In genomic region chr1:198637915-198638437, GRCh38 we compare ENCODE assay signal across 15 cellular contexts. TPM values are rescaled to one million over a fixed set of nuclear protein-coding genes. Genes with fewer than 3 reads are reported as not detected.
DNase-seq lines count a peak whose midpoint lies in the region; ATAC-seq and TF ChIP-seq lines count a peak whose summit lies in the region.
"Had no signal": no experiment of that assay in that cellular context is flagged by ENCODE, and none has a peak within 500 bp of the region (broad histone marks: within the 10 kb centered on the region; RNA-seq: fewer than 3 reads in every experiment).

No MANE protein-coding gene starts in this region.

- H3K36me3 Mint-ChIP-seq in activated CD4-positive, alpha-beta T cell treated with anti-CD3 and anti-CD28 coated beads, Interleukin-2, amount 10 ng/mL, durations not matched to agents 24 days and 14 days (ENCODE audit: low read depth): peaks cover 44% of the 10 kb centered on the region
- peaks cover 24% of the 10 kb centered on the region for H3K36me3 Mint-ChIP-seq in central memory CD8-positive, alpha-beta T cell (ENCODE audit: insufficient read depth)

- peak overlapping the region; percentile 80 for H3K4me2 ChIP-seq in OCI-LY3 (ENCODE audit: low read length)
- H3K4me2 ChIP-seq: hepatocyte had no signal

- H3K4me1 Mint-ChIP-seq in activated CD4-positive, alpha-beta T cell treated with anti-CD3 and anti-CD28 coated beads, Interleukin-2, amount 10 ng/mL, durations not matched to agents 24 days and 14 days: peaks cover 51% of the 10 kb centered on the region
- peaks cover 55% of the 10 kb centered on the region for H3K4me1 Mint-ChIP-seq in central memory CD8-positive, alpha-beta T cell

- H3K27ac ChIP-seq in OCI-LY3 (ENCODE audit: low read length) (peak overlapping the region; percentile 88), spleen (peak overlapping the region; percentile 86 to 95 (median 92))
- H3K27ac ChIP-seq: hepatocyte had no signal

- no peak for TF ChIP-seq CTCF in OCI-LY3 (IDR thresholded peaks at IDR 0.05; ENCODE audit: low read depth, low read length)
- TF ChIP-seq CTCF in spleen (IDR thresholded peaks at IDR 0.05 in 8 of 11, conservative IDR thresholded peaks at IDR 0.05 in 3 of 11): no peak

- no peaks in the 10 kb centered on the region for H3K9me3 ChIP-seq in OCI-LY3 (ENCODE audit: insufficient read depth, low read length)
- H3K9me3 ChIP-seq in spleen: no peaks in the 10 kb centered on the region
- H3K9me3 ChIP-seq: tibial nerve had no signal

- H3K36me3 ChIP-seq in OCI-LY3 (replicated peaks; ENCODE audit: low read depth, low read length) (peaks cover 8% of the 10 kb centered on the region), spleen (peaks cover 0 to 7% (median 0%) of the 10 kb centered on the region in 6 donors)
- H3K36me3 ChIP-seq: tibial nerve had no signal

- H2AFZ ChIP-seq in OCI-LY3 (ENCODE audit: low read depth, low read length): peak overlapping the region; percentile 49
- H2AFZ ChIP-seq: hepatocyte had no signal

- ATAC-seq in central memory CD8-positive, alpha-beta T cell (replicated peaks; ENCODE audit: extremely low read depth, poor library complexity, severe bottlenecking): no peak
- no peak for ATAC-seq in HG03442 (IDR thresholded peaks at IDR 0.05; ENCODE audit: unreplicated experiment)

- no peaks in the 10 kb centered on the region for H3K27me3 ChIP-seq in OCI-LY3 (ENCODE audit: low read depth, low read length)
- no peaks in the 10 kb centered on the region for H3K27me3 ChIP-seq in spleen (replicated peaks in 1 of 7)
- H3K27me3 ChIP-seq: hepatocyte, tibial nerve had no signal

- H3K9me3 Mint-ChIP-seq in activated CD4-positive, alpha-beta T cell treated with anti-CD3 and anti-CD28 coated beads, Interleukin-2, amount 10 ng/mL, durations not matched to agents 24 days and 14 days: peaks cover 21% of the 10 kb centered on the region
- peaks cover 7% of the 10 kb centered on the region for H3K9me3 Mint-ChIP-seq in central memory CD8-positive, alpha-beta T cell

- peak overlapping the region; percentile 89 for H3K4me3 Mint-ChIP-seq in activated CD4-positive, alpha-beta T cell treated with anti-CD3 and anti-CD28 coated beads, Interleukin-2, amount 10 ng/mL, durations not matched to agents 24 days and 14 days
- peak overlapping the region; percentile 84 for H3K4me3 Mint-ChIP-seq in central memory CD8-positive, alpha-beta T cell

- H3K9ac ChIP-seq in OCI-LY3 (ENCODE audit: low read length): peak overlapping the region; percentile 87

- peak; percentile 54 for DNase-seq in activated CD4-positive, alpha-beta T cell treated with anti-CD3 and anti-CD28 coated beads, Interleukin-2, amount 10 ng/mL, durations not matched to agents 24 days and 14 days
- DNase-seq in activated CD4-positive, alpha-beta T cell treated with anti-CD3 and anti-CD28 coated beads, Interleukin-2, amount 50 U/mL, for 4 hours: no peak
- no peak for DNase-seq in central memory CD8-positive, alpha-beta T cell (ENCODE audit: low spot score in 2 of 2)
- no peak for DNase-seq in spleen
- no peak for DNase-seq in dermis blood vessel endothelial cell
- no peak for DNase-seq in NCI-H1092 (lab: John Stamatoyannopoulos, UW)
- DNase-seq: left ventricle myocardium superior; NCI-H1694; NCI-H510A; occipital lobe; stimulated activated CD4-positive, alpha-beta T cell treated with anti-CD3 and anti-CD28 coated beads, Interleukin-12 subunit alpha, Interleukin-12 subunit beta, amount 100 ng/mL, for 4 hours had no signal

- 54 to 83% (median 66%) methylated on average over 1 of the region's 1 CpG for WGBS in spleen, 5 donors

- intact Hi-C loops in activated CD4-positive, alpha-beta T cell treated with anti-CD3 and anti-CD28 coated beads, Interleukin-2, amount 10 ng/mL, durations not matched to agents 24 days and 14 days (cut with micrococcal nuclease): loop anchor here (1.0 kb wide), 1 partner anchor 115 kb away; no protein-coding TSS in a partner anchor
- intact Hi-C loops in spleen (cut with DNase I; ENCODE audit: low total_unique reads): no loop called here

- no peaks in the 10 kb centered on the region for H3K27me3 Mint-ChIP-seq in activated CD4-positive, alpha-beta T cell treated with anti-CD3 and anti-CD28 coated beads, Interleukin-2, amount 10 ng/mL, durations not matched to agents 24 days and 14 days
- no peaks in the 10 kb centered on the region for H3K27me3 Mint-ChIP-seq in central memory CD8-positive, alpha-beta T cell

- no peak for TF ChIP-seq POLR2A in spleen (IDR thresholded peaks at IDR 0.05)

- H4K20me1 ChIP-seq in OCI-LY3 (ENCODE audit: insufficient read depth, low read length): peaks cover 9% of the 10 kb centered on the region; the same call in 1 of the 2 replicates

- H3K4me3 ChIP-seq in OCI-LY3 (ENCODE audit: low read length): peak overlapping the region; percentile 71
- peak overlapping the region in 1 of 8 donors; percentile 73 for H3K4me3 ChIP-seq in spleen
- H3K4me3 ChIP-seq: hepatocyte, tibial nerve had no signal

- H3K4me1 ChIP-seq in OCI-LY3 (ENCODE audit: low read length) (peaks cover 60% of the 10 kb centered on the region), spleen (peaks cover 0 to 72% (median 42%) of the 10 kb centered on the region in 6 donors)

- H3K79me2 ChIP-seq in OCI-LY3 (ENCODE audit: low read length): peaks cover 40% of the 10 kb centered on the region
- H3K79me2 ChIP-seq: hepatocyte had no signal

- peak overlapping the region; percentile 86 for H3K27ac Mint-ChIP-seq in activated CD4-positive, alpha-beta T cell treated with anti-CD3 and anti-CD28 coated beads, Interleukin-2, amount 10 ng/mL, durations not matched to agents 24 days and 14 days
- peak overlapping the region; percentile 99 for H3K27ac Mint-ChIP-seq in central memory CD8-positive, alpha-beta T cell (ENCODE audit: low read depth)

RNA-seq across cellular contexts. Expression of gene PTPRC, which starts 0.9 kb away (rescaled TPM):
- 436 and 438 TPM in 2 replicates for total RNA-seq in activated CD4-positive, alpha-beta T cell treated with anti-CD3 and anti-CD28 coated beads, Interleukin-2, amount 10 ng/mL, durations not matched to agents 24 days and 14 days
- 100 to 1,000 TPM; 439 to 716 (median 526) TPM for total RNA-seq in spleen
- 10 to 100 TPM; 79.2 to 99.3 (median 92.4) TPM for polyA plus RNA-seq in spleen
- not detected in 2 replicates for total RNA-seq in dermis blood vessel endothelial cell
- polyA plus RNA-seq: hepatocyte had no signal

Comparison
In these comparisons a context has a peak if more than half of its experiments do, and no peak if none do; other contexts are left out.
1. RNA of gene PTPRC, which starts 0.9 kb away (total RNA-seq): 439 to 716 TPM in spleen and 436 to 438 TPM in activated CD4-positive, alpha-beta T cell treated with anti-CD3 and anti-CD28 coated beads, Interleukin-2, amount 10 ng/mL, durations not matched to agents 24 days and 14 days; not detected in dermis blood vessel endothelial cell; every median in the first group is over 100 times any median in the second.